11 cellular contexts compared by ENCODE assay signal in the genomic region with DNA sequence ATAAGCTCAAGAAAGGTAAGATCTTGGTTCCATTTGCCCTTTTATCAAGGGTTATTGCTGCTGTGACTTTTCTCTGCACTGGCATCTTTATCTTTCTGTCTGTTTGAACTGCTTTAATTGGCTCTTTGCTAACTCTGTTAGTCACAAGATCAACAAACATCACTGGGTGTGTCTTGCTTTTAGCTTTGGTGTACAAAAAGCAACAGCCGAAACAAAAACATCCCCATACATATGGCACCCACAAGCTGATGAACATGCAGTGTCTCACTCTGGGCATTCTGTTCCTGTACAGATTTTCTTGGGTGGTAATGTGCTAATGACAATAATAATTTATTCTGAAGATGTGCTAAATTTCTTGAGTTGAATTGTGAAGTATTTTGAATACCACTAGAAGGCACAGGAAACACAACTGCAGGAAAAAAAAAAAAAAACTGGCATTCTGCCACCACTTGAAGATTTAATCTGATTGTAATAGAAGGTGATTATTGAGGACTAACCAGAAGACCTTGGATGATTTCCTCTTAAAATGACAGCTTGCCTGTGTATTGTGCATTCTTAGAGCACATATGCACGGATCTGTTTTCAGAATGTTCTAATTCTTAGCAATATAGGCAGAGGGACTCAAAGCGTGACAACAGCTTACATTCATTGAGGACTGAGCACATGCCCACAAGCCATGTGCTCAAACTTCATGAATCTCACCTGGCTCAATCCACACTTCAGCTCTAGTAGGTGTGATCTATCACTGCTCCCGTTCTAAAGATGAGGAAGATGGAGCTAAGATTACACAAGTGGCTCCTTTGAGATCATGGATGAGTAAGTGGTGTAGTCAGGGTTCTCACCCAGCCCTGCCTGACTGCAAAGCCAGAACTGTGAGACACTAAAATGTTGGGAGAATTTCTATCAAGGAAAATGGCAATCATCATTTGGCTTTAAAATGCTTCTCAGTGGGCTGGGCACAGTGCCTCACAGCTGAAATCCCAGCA.
DNase-seq lines count a peak whose midpoint lies in the region; ATAC-seq lines count a peak whose summit lies in the region.
"Had no signal": no experiment of that assay in that cellular context is flagged by ENCODE, and none has a peak within 500 bp of the region (broad histone marks: within the 10 kb centered on the region; RNA-seq: fewer than 3 reads in every experiment).

No MANE protein-coding gene starts in this region.

- H3K27ac ChIP-seq in CD4-positive, CD25-positive, alpha-beta regulatory T cell (ENCODE audit: insufficient read depth, low read length, poor library complexity, severe bottlenecking), result no peak overlapping the region
- H3K27ac ChIP-seq: body of pancreas had no signal

- no peaks in the 10 kb centered on the region for H3K36me3 Mint-ChIP-seq in CD4-positive, CD25-positive, alpha-beta regulatory T cell
- H3K36me3 Mint-ChIP-seq in memory B cell, result peaks cover 19% of the 10 kb centered on the region

- H3K4me1 ChIP-seq in CD4-positive, CD25-positive, alpha-beta regulatory T cell (ENCODE audit: control insufficient read depth, insufficient read depth, low read length, poor library complexity, severe bottlenecking), result no peaks in the 10 kb centered on the region
- peaks cover 91% of the 10 kb centered on the region for H3K4me1 ChIP-seq in adipocyte (ENCODE audit: control insufficient read depth, insufficient read depth, low read length)
- H3K4me1 ChIP-seq: body of pancreas had no signal

- H3K27me3 Mint-ChIP-seq in CD4-positive, CD25-positive, alpha-beta regulatory T cell, result peaks cover 27% of the 10 kb centered on the region
- H3K27me3 Mint-ChIP-seq in memory B cell, result no peaks in the 10 kb centered on the region

- H3K9me3 ChIP-seq in CD4-positive, CD25-positive, alpha-beta regulatory T cell (ENCODE audit: control insufficient read depth in 2 of 2, low read length in 2 of 2), result no peaks in the 10 kb centered on the region
- no peaks in the 10 kb centered on the region for H3K9me3 ChIP-seq in adipocyte (ENCODE audit: control insufficient read depth, low read length)
- H3K9me3 ChIP-seq: body of pancreas had no signal

- H3K9me3 Mint-ChIP-seq in CD4-positive, CD25-positive, alpha-beta regulatory T cell, result peaks cover 0 to 2% (median 0%) of the 10 kb centered on the region in 7 donors
- H3K9me3 Mint-ChIP-seq in memory B cell, result no peaks in the 10 kb centered on the region

- no peak for ATAC-seq in CD4-positive, CD25-positive, alpha-beta regulatory T cell (ENCODE audit: low read depth in 2 of 2)
- ATAC-seq in memory B cell (ENCODE audit: low read depth) (peak; percentile 17), HG03196 (IDR thresholded peaks at IDR 0.05; ENCODE audit: unreplicated experiment) (no peak), HG03439 (IDR thresholded peaks at IDR 0.05; ENCODE audit: unreplicated experiment) (no peak)
- ATAC-seq: body of pancreas had no signal

- peak overlapping the region; percentile 26 for H3K9ac ChIP-seq in adipocyte (ENCODE audit: low read length)

- H3K4me1 Mint-ChIP-seq in CD4-positive, CD25-positive, alpha-beta regulatory T cell, result peaks cover 0 to 14% (median 8%) of the 10 kb centered on the region in 4 donors
- peaks cover 64% of the 10 kb centered on the region for H3K4me1 Mint-ChIP-seq in memory B cell

- no peak overlapping the region for H3K27ac Mint-ChIP-seq in CD4-positive, CD25-positive, alpha-beta regulatory T cell
- H3K27ac Mint-ChIP-seq in memory B cell, result peak overlapping the region; percentile 83

- DNase-seq in CD4-positive, CD25-positive, alpha-beta regulatory T cell, result peak in 1 of 3 donors; percentile 49
- DNase-seq in Jurkat, Clone E6-1 (ENCODE audit: low read depth, low spot score), result peak; percentile 53
- DNase-seq in adipocyte (ENCODE audit: low read depth), result peak; percentile 76
- no peak for DNase-seq in memory B cell (ENCODE audit: low spot score in 2 of 2)
- DNase-seq in T-helper 9 cell, result no peak
- no peak for DNase-seq in NCI-H187 treated with DMSO at 0.1 percent for 48 hours (lab: John Stamatoyannopoulos, UW)
- DNase-seq: activated CD4-positive, alpha-beta T cell treated with anti-CD3 and anti-CD28 coated beads, Interleukin-2, amount 50 U/mL, for 1 hour; body of pancreas; NCI-H526 had no signal

- H3K4me3 ChIP-seq in CD4-positive, CD25-positive, alpha-beta regulatory T cell (ENCODE audit: low read depth, low read length), result peak overlapping the region; percentile 2
- H3K4me3 ChIP-seq in Jurkat, Clone E6-1 (ENCODE audit: low read length), result no peak overlapping the region
- peak overlapping the region; percentile 2 for H3K4me3 ChIP-seq in adipocyte (ENCODE audit: low read length)
- H3K4me3 ChIP-seq: body of pancreas had no signal

- peak overlapping the region in 1 of 4 donors; percentile 44 for H3K4me3 Mint-ChIP-seq in CD4-positive, CD25-positive, alpha-beta regulatory T cell
- H3K4me3 Mint-ChIP-seq in memory B cell, result peak overlapping the region; percentile 24

- peaks cover 6% of the 10 kb centered on the region for H3K27me3 ChIP-seq in CD4-positive, CD25-positive, alpha-beta regulatory T cell (ENCODE audit: control insufficient read depth, insufficient read depth, low read length)
- H3K27me3 ChIP-seq in adipocyte (replicated peaks; ENCODE audit: control insufficient read depth, insufficient read depth, low read length), result no peaks in the 10 kb centered on the region
- H3K27me3 ChIP-seq: body of pancreas had no signal

- no peaks in the 10 kb centered on the region for H3K36me3 ChIP-seq in CD4-positive, CD25-positive, alpha-beta regulatory T cell (ENCODE audit: control insufficient read depth, insufficient read depth, low read length)
- H3K36me3 ChIP-seq in adipocyte (ENCODE audit: control insufficient read depth, insufficient read depth, low read length, severe bottlenecking), result peaks cover 5% of the 10 kb centered on the region

Comparison
In these comparisons a context has a peak if more than half of its experiments do, and no peak if none do; other contexts are left out.
1. DNase-seq: peak in Jurkat, Clone E6-1 (single experiment) and adipocyte (single experiment); none in memory B cell (0 of 2), T-helper 9 cell (single experiment) and NCI-H187 treated with DMSO at 0.1 percent for 48 hours (single experiment).